13 cellular contexts compared by ENCODE assay signal in the genomic region with DNA sequence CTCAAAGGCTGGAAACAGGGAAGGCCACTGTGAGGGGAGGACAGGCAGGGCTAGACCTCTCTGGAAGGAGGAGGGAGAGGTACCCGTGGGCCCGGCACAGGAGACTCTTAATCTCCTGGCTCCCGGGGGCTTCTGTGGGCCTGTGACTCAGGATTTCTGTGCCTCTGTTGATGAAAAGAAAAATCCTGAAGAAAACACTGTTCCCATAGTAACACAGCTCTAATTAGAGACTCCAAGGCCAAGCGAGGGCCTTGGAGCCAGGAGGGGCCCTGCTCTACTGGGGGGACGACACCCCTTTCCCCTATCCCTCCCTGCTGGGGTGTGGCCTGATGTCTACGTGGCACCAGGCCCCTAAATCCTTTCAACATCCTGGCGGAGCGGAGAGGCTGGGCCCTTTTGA. TPM values are rescaled to one million over a fixed set of nuclear protein-coding genes. Genes with fewer than 3 reads are reported as not detected.
DNase-seq lines count a peak whose midpoint lies in the region; ATAC-seq, FAIRE-seq and TF ChIP-seq lines count a peak whose summit lies in the region.
"Had no signal": no experiment of that assay in that cellular context is flagged by ENCODE, and none has a peak within 500 bp of the region (broad histone marks: within the 10 kb centered on the region; RNA-seq: fewer than 3 reads in every experiment).

No MANE protein-coding gene starts in this region.

- 96% methylated on average over 8 of the region's 8 CpGs for WGBS in GM12878 (ENCODE audit: insufficient coverage, insufficient replicate concordance, low lambda C conversion rate, missing lambda C conversion rate)

- intact Hi-C loops in GM12878 (cut with micrococcal nuclease; ENCODE audit: unreplicated experiment): no loop called here
- intact Hi-C loops in activated naive CD4-positive, alpha-beta T cell treated with anti-CD3 and anti-CD28 coated beads for 36 hours (cut with micrococcal nuclease): loop anchor here (2.0 kb wide), 1 partner anchor 33 kb away; no protein-coding TSS in a partner anchor

- in situ Hi-C loops in GM12878 (cut with MboI): no loop called here

- H3K9me3 Mint-ChIP-seq in type B pancreatic cell: no peaks in the 10 kb centered on the region
- H3K9me3 Mint-ChIP-seq in activated naive CD4-positive, alpha-beta T cell treated with anti-CD3 and anti-CD28 coated beads for 36 hours: no peaks in the 10 kb centered on the region

- H3K9ac ChIP-seq in GM12878 (ENCODE audit: control insufficient read depth, insufficient read depth, low read length) (no peak overlapping the region), keratinocyte (ENCODE audit: control insufficient read depth, extremely low read depth, insufficient read depth, low read length) (peak overlapping the region; percentile 55)

- H3K4me1 Mint-ChIP-seq in type B pancreatic cell (ENCODE audit: unreplicated experiment): peaks cover 26% of the 10 kb centered on the region
- H3K4me1 Mint-ChIP-seq in activated naive CD4-positive, alpha-beta T cell treated with anti-CD3 and anti-CD28 coated beads for 36 hours (ENCODE audit: low read depth): peaks cover 22% of the 10 kb centered on the region

- POLR2A ChIA-PET in GM12878 (lab: Charles Lee): interaction anchor here (1.1 kb wide), 1 partner anchor 14 kb away, joined by 3 read pairs; no protein-coding TSS in a partner anchor

- peaks cover 26% of the 10 kb centered on the region for H3K4me1 ChIP-seq in GM12878 (ENCODE audit: control insufficient read depth, insufficient read depth, low read length)
- peaks cover 41% of the 10 kb centered on the region for H3K4me1 ChIP-seq in keratinocyte (ENCODE audit: control insufficient read depth, extremely low read depth, insufficient read depth, low read length)

- H3K4me3 Mint-ChIP-seq in type B pancreatic cell: peak overlapping the region; percentile 39
- no peak overlapping the region for H3K4me3 Mint-ChIP-seq in activated naive CD4-positive, alpha-beta T cell treated with anti-CD3 and anti-CD28 coated beads for 36 hours

- H3K36me3 ChIP-seq in GM12878 (ENCODE audit: control insufficient read depth in 2 of 2, insufficient read depth in 2 of 2, low read length in 1 of 2) (peaks cover 1 to 8% of the 10 kb centered on the region in 2 experiments), keratinocyte (ENCODE audit: control insufficient read depth in 2 of 2, extremely low read depth in 1 of 2, insufficient read depth in 2 of 2, low read length in 2 of 2) (peaks cover 7 to 26% of the 10 kb centered on the region in 2 experiments)

- dilution Hi-C loops in keratinocyte (cut with MboI; ENCODE audit: extremely low pct_ligation_motif_present, low sequenced_read_pairs): no loop called here

- TF ChIP-seq EP300 in GM12878 (IDR thresholded peaks at IDR 0.05; ENCODE audit: borderline replicate concordance in 1 of 2, control insufficient read depth in 1 of 2, low read depth in 2 of 2, low read length in 2 of 2): no peak

- H3K27me3 ChIP-seq in GM12878 (replicated peaks in 1 of 2; ENCODE audit: control insufficient read depth in 2 of 2, insufficient read depth in 2 of 2, low read length in 1 of 2): no peaks in the 10 kb centered on the region
- no peaks in the 10 kb centered on the region for H3K27me3 ChIP-seq in keratinocyte (ENCODE audit: control insufficient read depth, extremely low read depth, insufficient read depth, low read length)

- no peak for TF ChIP-seq POLR2A in GM12878 (IDR thresholded peaks at IDR 0.05; ENCODE audit: low read depth, low read length)

- peak overlapping the region; percentile 77 for H3K4me2 ChIP-seq in GM12878 (ENCODE audit: control insufficient read depth, insufficient read depth)
- peak overlapping the region; percentile 82 for H3K4me2 ChIP-seq in keratinocyte (ENCODE audit: control insufficient read depth, extremely low read depth, insufficient read depth, low read depth, low read length)

- H3K4me3 ChIP-seq in GM12878 (peak overlapping the region; percentile 57; the same call in 1 of the 2 replicates), keratinocyte (ENCODE audit: control insufficient read depth in 2 of 3, extremely low read depth in 1 of 3, insufficient read depth in 2 of 3, low read depth in 1 of 3, low read length in 3 of 3) (peak overlapping the region; percentile 13 to 52 (median 47))

- no peak overlapping the region for H2AFZ ChIP-seq in GM12878 (ENCODE audit: control insufficient read depth, low read depth, low read length)
- no peak overlapping the region for H2AFZ ChIP-seq in keratinocyte (ENCODE audit: control insufficient read depth, low read length)

- no peak for TF ChIP-seq RAD21 in GM12878 (IDR thresholded peaks at IDR 0.05; ENCODE audit: insufficient read depth, low read depth, low read length)

- SMC1A ChIA-PET in GM12878 (lab: Charles Lee; ENCODE audit: uncharacterized antibody, unreplicated experiment): no interaction called here

- RAD21 ChIA-PET in GM12878 (lab: Charles Lee; ENCODE audit: unreplicated experiment): interaction anchor here (1.2 kb wide), 1 partner anchor 31 kb away, joined by 3 read pairs; no protein-coding TSS in a partner anchor

- H3K79me2 ChIP-seq in GM12878 (ENCODE audit: control insufficient read depth, insufficient read depth, low read length) (peaks cover 75% of the 10 kb centered on the region), keratinocyte (ENCODE audit: control insufficient read depth, insufficient read depth, low read length) (peaks cover 93% of the 10 kb centered on the region)

- peaks cover 15% of the 10 kb centered on the region for H3K27me3 Mint-ChIP-seq in type B pancreatic cell
- H3K27me3 Mint-ChIP-seq in activated naive CD4-positive, alpha-beta T cell treated with anti-CD3 and anti-CD28 coated beads for 36 hours (ENCODE audit: low read depth): peaks cover 18% of the 10 kb centered on the region

- H3K27ac Mint-ChIP-seq in type B pancreatic cell: no peak overlapping the region
- no peak overlapping the region for H3K27ac Mint-ChIP-seq in activated naive CD4-positive, alpha-beta T cell treated with anti-CD3 and anti-CD28 coated beads for 36 hours

- H3K9me1 ChIP-seq in keratinocyte (ENCODE audit: control insufficient read depth, extremely low read depth, insufficient read depth, low read length): no peaks in the 10 kb centered on the region

- DNase-seq in NCI-H2227 (lab: John Stamatoyannopoulos, UW; ENCODE audit: unreplicated experiment) (peak; percentile 21), NCI-H2227 treated with DMSO at 0.1 percent for 48 hours (lab: John Stamatoyannopoulos, UW) (no peak), GM12878 (ENCODE audit: low read depth, low spot score) (no peak), keratinocyte (ENCODE audit: low read depth, low spot score) (no peak), type B pancreatic cell (ENCODE audit: extremely low spot score, unreplicated experiment) (no peak)
- DNase-seq in stimulated activated CD4-positive, alpha-beta T cell treated with anti-CD3 and anti-CD28 coated beads, Interleukin-15, amount 100 ng/mL, for 24 hours: no peak
- DNase-seq in activated naive CD4-positive, alpha-beta T cell treated with anti-CD3 and anti-CD28 coated beads for 36 hours: no peak
- no peak for DNase-seq in activated CD4-positive, alpha-beta T cell treated with anti-CD3 and anti-CD28 coated beads for 1 hour
- DNase-seq: HCEC 1CT, NCI-H774 had no signal

- H4K20me1 ChIP-seq in GM12878 (ENCODE audit: control insufficient read depth, insufficient read depth) (peaks cover 2% of the 10 kb centered on the region), keratinocyte (ENCODE audit: control insufficient read depth, extremely low read depth, insufficient read depth, low read length) (peaks cover 22% of the 10 kb centered on the region)

- H3K9me3 ChIP-seq in GM12878 (replicated peaks; ENCODE audit: control insufficient read depth, insufficient read depth, low read length): no peaks in the 10 kb centered on the region
- H3K9me3 ChIP-seq in keratinocyte (ENCODE audit: control insufficient read depth, low read depth, low read length): no peaks in the 10 kb centered on the region

- no peak for ATAC-seq in GM12878
- ATAC-seq: esophagus mucosa, left lobe of liver had no signal

- peaks cover 12% of the 10 kb centered on the region for H3K36me3 Mint-ChIP-seq in type B pancreatic cell
- no peaks in the 10 kb centered on the region for H3K36me3 Mint-ChIP-seq in activated naive CD4-positive, alpha-beta T cell treated with anti-CD3 and anti-CD28 coated beads for 36 hours (ENCODE audit: low read depth)

- TF ChIP-seq CTCF in GM12878 (IDR thresholded peaks at IDR 0.05 in 2 of 3, conservative IDR thresholded peaks at IDR 0.05 in 1 of 3; ENCODE audit: control insufficient read depth in 2 of 3, extremely low read depth in 1 of 3, insufficient read depth in 1 of 3, low read depth in 3 of 3, low read length in 3 of 3) (no peak), keratinocyte (optimal IDR thresholded peaks at IDR 0.05 in 1 of 3, IDR thresholded peaks at IDR 0.05 in 1 of 3, conservative IDR thresholded peaks at IDR 0.05 in 1 of 3; ENCODE audit: extremely low read depth in 1 of 3, insufficient read depth in 2 of 3, low read length in 3 of 3) (no peak), type B pancreatic cell (conservative IDR thresholded peaks at IDR 0.05) (no peak)

- BruUV-seq in GM12878 (replicated peaks; lab: Mats Ljungman, UMichigan): TSS peak; percentile 29

- no peak for FAIRE-seq in GM12878 (lab: Jason Lieb, UNC)
- no peak for FAIRE-seq in keratinocyte (lab: Jason Lieb, UNC)
- FAIRE-seq: urothelium cell line had no signal

- CTCF ChIA-PET in GM12878 (lab: Yijun Ruan, JAX): interaction anchor here (0.9 to 3.5 kb wide), 3 partner anchors 67 to 104 kb away, joined by 3 to 16 read pairs (median 6); no protein-coding TSS in a partner anchor
- CTCF ChIA-PET in activated naive CD4-positive, alpha-beta T cell treated with anti-CD3 and anti-CD28 coated beads for 36 hours (lab: Charles Lee): no interaction called here

- H3K27ac ChIP-seq in GM12878 (ENCODE audit: control insufficient read depth, insufficient read depth): no peak overlapping the region
- H3K27ac ChIP-seq in keratinocyte (ENCODE audit: control insufficient read depth, insufficient read depth, low read length): peak overlapping the region; percentile 57

RNA-seq across cellular contexts. Expression of a gene that starts 5.2 kb away (rescaled TPM):
- total RNA-seq in GM12878 (2013; cell fraction: nucleolus; rRNA removed): 180 and 207 TPM in 2 replicates
- total RNA-seq in GM12878 (2014; rRNA removed) (172 and 215 TPM in 2 replicates), GM12878 (2014; rRNA removed; fragmentation: Illumina TruSeq; extraction: Trizol) (49.8 and 64.8 TPM in 2 replicates), GM12878 (2021) (337 TPM in 2 replicates), type B pancreatic cell (ENCODE audit: low replicate concordance) (25.3 and 223 TPM in 2 replicates)
- polyA plus RNA-seq in GM12878 (2011; ENCODE audit: low read depth): 51.6 TPM
- polyA plus RNA-seq in GM12878 (2011; rRNA removed) (17.8 and 66.7 TPM in 2 replicates), GM12878 (2014; fragmentation: Illumina TruSeq; extraction: Trizol) (4.0 and 38.7 TPM in 2 replicates), GM12878 (2014; fragmentation: Nextera tagmentation; extraction: Ambion mirVana) (1 to 10 TPM in 1 of 2 experiments, under 1 TPM in 1; 0.50 to 1.6 TPM), GM12878 (2014; rRNA removed) (207 and 254 TPM in 2 replicates), GM12878 (2016; fragmentation: Nextera tagmentation; extraction: Ambion mirVana) (100 to 1,000 TPM; 145 to 150 TPM), keratinocyte (133 to 291 TPM (median 149 TPM) in 3 replicates)
- polyA plus RNA-seq in GM12878 (2011; cell fraction: cytosol; rRNA removed): 117 and 150 TPM in 2 replicates
- polyA plus RNA-seq in GM12878 (2011; cell fraction: nucleus; rRNA removed): 170 and 231 TPM in 2 replicates
- polyA plus RNA-seq in GM12878 (2012): 177 and 222 TPM in 2 replicates
- polyA minus RNA-seq in GM12878 (2011; rRNA and poly(A)+ RNA removed): 37.2 and 72.4 TPM in 2 replicates
- polyA minus RNA-seq in GM12878 (2011; cell fraction: cytosol; rRNA and poly(A)+ RNA removed): 109 and 127 TPM in 2 replicates
- 73.0 and 111 TPM in 2 replicates for polyA minus RNA-seq in GM12878 (2011; cell fraction: nucleus; rRNA and poly(A)+ RNA removed)
- 120 TPM for polyA plus RNA-seq in keratinocyte (2011; ENCODE audit: low read depth)
- 92.2 and 328 TPM in 2 replicates for polyA plus RNA-seq in keratinocyte (2011; cell fraction: cytosol; rRNA removed)
- 106 and 176 TPM in 2 replicates for polyA plus RNA-seq in keratinocyte (2011; cell fraction: nucleus; rRNA removed)
- 132 and 514 TPM in 2 replicates for polyA plus RNA-seq in keratinocyte (2012; ENCODE audit: low replicate concordance)
- 100 to 357 TPM (median 134 TPM) in 3 replicates for polyA minus RNA-seq in keratinocyte
- 829 TPM for polyA minus RNA-seq in keratinocyte (2011; cell fraction: cytosol; rRNA and poly(A)+ RNA removed)
- polyA minus RNA-seq in keratinocyte (2011; cell fraction: nucleus; rRNA and poly(A)+ RNA removed): 210 and 230 TPM in 2 replicates
- 10 to 100 TPM; 17.9 to 18.4 TPM for total RNA-seq in activated naive CD4-positive, alpha-beta T cell treated with anti-CD3 and anti-CD28 coated beads for 36 hours
